Comparison of ENCODE assay signal across 7 cellular contexts in genomic region chr3:136343873-136344281, GRCh38.
DNase-seq lines count a peak whose midpoint lies in the region; ATAC-seq, FAIRE-seq and TF ChIP-seq lines count a peak whose summit lies in the region.

No MANE protein-coding gene starts in this region.

- no peaks in the 10 kb centered on the region for H3K9me3 Mint-ChIP-seq in progenitor cell of endocrine pancreas (ENCODE audit: low read depth)

- DNase-seq in HCEC 1CT, result peak; percentile 96
- DNase-seq in RKO (ENCODE audit: low spot score), result peak; percentile 78
- DNase-seq in fibroblast of villous mesenchyme (ENCODE audit: low read depth), result peak; percentile 98
- no peak for DNase-seq in progenitor cell of endocrine pancreas (ENCODE audit: low spot score, unreplicated experiment)
- DNase-seq in NCI-H187 treated with DMSO at 0.1 percent for 48 hours (lab: John Stamatoyannopoulos, UW), result no peak
- no peak for DNase-seq in GM19239 (ENCODE audit: insufficient read length, low spot score)

- no peak for FAIRE-seq in GM19239 (lab: Jason Lieb, UNC)

- no peaks in the 10 kb centered on the region for H3K27me3 Mint-ChIP-seq in progenitor cell of endocrine pancreas

- TF ChIP-seq CTCF in fibroblast of villous mesenchyme (IDR thresholded peaks at IDR 0.05; ENCODE audit: insufficient read depth, low read depth, low read length), result no peak
- TF ChIP-seq CTCF in progenitor cell of endocrine pancreas (IDR thresholded peaks at IDR 0.05; ENCODE audit: unreplicated experiment), result no peak

- no peak overlapping the region for H3K4me3 Mint-ChIP-seq in progenitor cell of endocrine pancreas (ENCODE audit: low read depth)

- H3K4me1 Mint-ChIP-seq in progenitor cell of endocrine pancreas (ENCODE audit: low read depth), result peaks cover 8% of the 10 kb centered on the region

- peaks cover 26% of the 10 kb centered on the region for H3K36me3 Mint-ChIP-seq in progenitor cell of endocrine pancreas (ENCODE audit: insufficient read depth)

- ATAC-seq in HG02938 (IDR thresholded peaks at IDR 0.05; ENCODE audit: unreplicated experiment), result no peak

- no peak overlapping the region for H3K4me3 ChIP-seq in fibroblast of villous mesenchyme (ENCODE audit: low read depth, low read length)

- H3K27ac Mint-ChIP-seq in progenitor cell of endocrine pancreas, result peak overlapping the region; percentile 85

Comparison
In these comparisons a context has a peak if more than half of its experiments do, and no peak if none do; other contexts are left out.
1. DNase-seq: peak in HCEC 1CT (single experiment), RKO (single experiment) and fibroblast of villous mesenchyme (single experiment); none in progenitor cell of endocrine pancreas (single experiment), NCI-H187 treated with DMSO at 0.1 percent for 48 hours (single experiment) and GM19239 (single experiment).